ENCODE assay signal across 26 cellular contexts in genomic region chrX:117987376-117987775, GRCh38.
"Had no signal": no experiment of that assay in that cellular context is flagged by ENCODE, and none has a peak within 500 bp of the region (broad histone marks: within the 10 kb centered on the region; RNA-seq: fewer than 3 reads in every experiment).

No MANE protein-coding gene starts in this region.

- H3K4me3 ChIP-seq: breast epithelium had no signal

- H3K27me3 Mint-ChIP-seq: activated CD8-positive, alpha-beta memory T cell treated with anti-CD3 and anti-CD28 coated beads, Interleukin-2, amount 10 ng/mL, durations not matched to agents 7 days and 5 days; activated naive CD8-positive, alpha-beta T cell treated with anti-CD3 and anti-CD28 coated beads, Interleukin-2, amount 50 U/mL, for 24 hours; activated T-cell treated with anti-CD3 and anti-CD28 coated beads, Interleukin-2, amount 50 U/mL, for 24 hours; T-helper 17 cell had no signal

- H3K36me3 Mint-ChIP-seq: activated CD8-positive, alpha-beta memory T cell treated with anti-CD3 and anti-CD28 coated beads, Interleukin-2, amount 10 ng/mL, durations not matched to agents 7 days and 5 days; activated naive CD4-positive, alpha-beta T cell treated with anti-CD3 and anti-CD28 coated beads, Interleukin-2, amount 50 U/mL, for 72 hours; WTC11 had no signal

- H3K9me3 ChIP-seq: breast epithelium had no signal

- H3K27me3 ChIP-seq: breast epithelium had no signal

- H3K4me1 Mint-ChIP-seq: activated CD8-positive, alpha-beta memory T cell treated with anti-CD3 and anti-CD28 coated beads, Interleukin-2, amount 10 ng/mL, durations not matched to agents 7 days and 5 days; activated naive CD8-positive, alpha-beta T cell treated with anti-CD3 and anti-CD28 coated beads, Interleukin-2, amount 50 U/mL, for 24 hours; T-helper 17 cell had no signal

- H3K4me3 Mint-ChIP-seq: activated CD8-positive, alpha-beta memory T cell treated with anti-CD3 and anti-CD28 coated beads, Interleukin-2, amount 10 ng/mL, durations not matched to agents 7 days and 5 days; activated CD8-positive, alpha-beta T cell treated with anti-CD3 and anti-CD28 coated beads, Interleukin-2, amount 10 ng/mL, durations not matched to agents 7 days and 5 days; activated naive CD8-positive, alpha-beta T cell treated with anti-CD3 and anti-CD28 coated beads, Interleukin-2, amount 50 U/mL, for 24 hours; activated T-cell treated with anti-CD3 and anti-CD28 coated beads, Interleukin-2, amount 50 U/mL, for 24 hours; activated T-helper 1 cell treated with anti-CD3 and anti-CD28 coated beads, Interleukin-12 subunit alpha, Interleukin-12 subunit beta, Interleukin-2, Interleukin-4 antibody, amounts not matched to agents 30 ng/mL and 10 ng/mL and 1 ng/mL, durations not matched to agents 14 hours and 24 hours and 36 hours; T-helper 17 cell; WTC11 had no signal

- H3K9me3 Mint-ChIP-seq: activated naive CD4-positive, alpha-beta T cell treated with anti-CD3 and anti-CD28 coated beads, Interleukin-2, amount 50 U/mL, for 72 hours; activated naive CD8-positive, alpha-beta T cell treated with anti-CD3 and anti-CD28 coated beads, Interleukin-2, amount 50 U/mL, for 24 hours; activated T-cell treated with anti-CD3 and anti-CD28 coated beads, Interleukin-2, amount 50 U/mL, for 24 hours; activated T-helper 1 cell treated with anti-CD3 and anti-CD28 coated beads, Interleukin-12 subunit alpha, Interleukin-12 subunit beta, Interleukin-2, Interleukin-4 antibody, amounts not matched to agents 30 ng/mL and 10 ng/mL and 1 ng/mL, durations not matched to agents 14 hours and 24 hours and 36 hours; WTC11 had no signal

- DNase-seq: activated CD4-positive, alpha-beta T cell treated with anti-CD3 and anti-CD28 coated beads for 48 hours; activated CD4-positive, alpha-beta T cell treated with anti-CD3 and anti-CD28 coated beads, Interleukin-2, amount 50 U/mL, for 4 hours; activated CD4-positive, CD25-positive, alpha-beta regulatory T cell treated with anti-CD3 and anti-CD28 coated beads, Interleukin-2, amount 50 U/mL, for 72 hours; activated CD8-positive, alpha-beta memory T cell treated with anti-CD3 and anti-CD28 coated beads, Interleukin-2, amount 10 ng/mL, durations not matched to agents 7 days and 5 days; activated CD8-positive, alpha-beta T cell treated with anti-CD3 and anti-CD28 coated beads, Interleukin-2, amount 10 ng/mL, durations not matched to agents 7 days and 5 days; activated effector memory CD4-positive, alpha-beta T cell treated with Interleukin-2 at 50 U/mL for 16 hours; activated naive CD4-positive, alpha-beta T cell; activated naive CD8-positive, alpha-beta T cell treated with anti-CD3 and anti-CD28 coated beads, Interleukin-2, amount 50 U/mL, for 24 hours; activated T-cell treated with anti-CD3 and anti-CD28 coated beads, Interleukin-2, amount 50 U/mL, for 24 hours; anterior cingulate cortex; caudate nucleus; MM.1S; NCI-H1105; NCI-H1436; NCI-H1694 treated with DMSO at 0.1 percent for 48 hours; NCI-H2029 treated with DMSO at 0.1 percent for 48 hours; NCI-H345; NCI-H510A; NCI-H69; SIG-M5; T-helper 17 cell; T-helper 9 cell had no signal

- ATAC-seq: activated CD8-positive, alpha-beta memory T cell treated with anti-CD3 and anti-CD28 coated beads, Interleukin-2, amount 10 ng/mL, durations not matched to agents 7 days and 5 days; activated CD8-positive, alpha-beta T cell treated with anti-CD3 and anti-CD28 coated beads, Interleukin-2, amount 10 ng/mL, durations not matched to agents 7 days and 5 days; activated naive CD4-positive, alpha-beta T cell treated with anti-CD3 and anti-CD28 coated beads, Interleukin-2, amount 50 U/mL, for 72 hours; activated naive CD8-positive, alpha-beta T cell treated with anti-CD3 and anti-CD28 coated beads, Interleukin-2, amount 50 U/mL, for 24 hours; T-helper 17 cell; WTC11 had no signal

- H3K36me3 ChIP-seq: breast epithelium had no signal

- H3K27ac Mint-ChIP-seq: activated CD8-positive, alpha-beta memory T cell treated with anti-CD3 and anti-CD28 coated beads, Interleukin-2, amount 10 ng/mL, durations not matched to agents 7 days and 5 days; activated CD8-positive, alpha-beta T cell treated with anti-CD3 and anti-CD28 coated beads, Interleukin-2, amount 10 ng/mL, durations not matched to agents 7 days and 5 days; activated naive CD4-positive, alpha-beta T cell treated with anti-CD3 and anti-CD28 coated beads, Interleukin-2, amount 50 U/mL, for 72 hours; activated naive CD8-positive, alpha-beta T cell treated with anti-CD3 and anti-CD28 coated beads, Interleukin-2, amount 50 U/mL, for 24 hours; activated T-cell treated with anti-CD3 and anti-CD28 coated beads, Interleukin-2, amount 50 U/mL, for 24 hours; activated T-helper 1 cell treated with anti-CD3 and anti-CD28 coated beads, Interleukin-12 subunit alpha, Interleukin-12 subunit beta, Interleukin-2, Interleukin-4 antibody, amounts not matched to agents 30 ng/mL and 10 ng/mL and 1 ng/mL, durations not matched to agents 14 hours and 24 hours and 36 hours; T-helper 17 cell; WTC11 had no signal

- H3K4me1 ChIP-seq: breast epithelium had no signal
